In genomic region chr3:53269193-53269592, GRCh38 we compare ENCODE assay signal across 8 cellular contexts. TPM values are rescaled to one million over a fixed set of nuclear protein-coding genes. Genes with fewer than 3 reads are reported as not detected.
DNase-seq lines count a peak whose midpoint lies in the region; ATAC-seq, FAIRE-seq and TF ChIP-seq lines count a peak whose summit lies in the region.
"Not testable (repeated sequence)": the region's sequence is repeated elsewhere in the genome, so short reads cannot be mapped to it uniquely, and the experiment has no call there.

No MANE protein-coding gene starts in this region.

- H3K27ac Mint-ChIP-seq in Calu3 (ENCODE audit: unreplicated experiment), result peak overlapping the region; percentile 98
- peak overlapping the region; percentile 98 for H3K27ac Mint-ChIP-seq in astrocyte (ENCODE audit: unreplicated experiment)

- H3K27me3 Mint-ChIP-seq in Calu3 (ENCODE audit: unreplicated experiment); astrocyte (ENCODE audit: low read depth, unreplicated experiment): not testable (repeated sequence)

- dilution Hi-C loops in keratinocyte (cut with MboI; ENCODE audit: extremely low pct_ligation_motif_present, low sequenced_read_pairs), result not testable (repeated sequence)

- not testable (repeated sequence) for H3K9me3 Mint-ChIP-seq in Calu3 (ENCODE audit: low read depth, unreplicated experiment); astrocyte (ENCODE audit: unreplicated experiment)

- not testable (repeated sequence) for H3K4me2 ChIP-seq in astrocyte (ENCODE audit: low read length); keratinocyte (ENCODE audit: control insufficient read depth, extremely low read depth, insufficient read depth, low read depth, low read length); skeletal muscle satellite cell (ENCODE audit: low read length)

- FAIRE-seq in astrocyte (lab: Jason Lieb, UNC); keratinocyte (lab: Jason Lieb, UNC): not testable (repeated sequence)

- not testable (repeated sequence) for H3K4me3 ChIP-seq in astrocyte (ENCODE audit: insufficient read depth, low read depth, low read length); keratinocyte (ENCODE audit: control insufficient read depth in 2 of 3, extremely low read depth in 1 of 3, insufficient read depth in 2 of 3, low read depth in 1 of 3, low read length in 3 of 3); mucosa of descending colon; skeletal muscle satellite cell (ENCODE audit: low read length); upper lobe of right lung

- not testable (repeated sequence) for H3K36me3 ChIP-seq in astrocyte (ENCODE audit: insufficient read depth, low read length); keratinocyte (ENCODE audit: control insufficient read depth in 2 of 2, extremely low read depth in 1 of 2, insufficient read depth in 2 of 2, low read length in 2 of 2); mucosa of descending colon (ENCODE audit: low read depth); skeletal muscle satellite cell (ENCODE audit: insufficient read depth, low read length); upper lobe of right lung

- TF ChIP-seq CTCF in Calu3 (IDR thresholded peaks at IDR 0.05; ENCODE audit: unreplicated experiment); astrocyte (IDR thresholded peaks at IDR 0.05; ENCODE audit: insufficient read depth, low read depth, low read length); keratinocyte (optimal IDR thresholded peaks at IDR 0.05 in 1 of 3, IDR thresholded peaks at IDR 0.05 in 1 of 3, conservative IDR thresholded peaks at IDR 0.05 in 1 of 3; ENCODE audit: extremely low read depth in 1 of 3, insufficient read depth in 2 of 3, low read length in 3 of 3); mucosa of descending colon (IDR thresholded peaks at IDR 0.05); upper lobe of right lung (IDR thresholded peaks at IDR 0.05): not testable (repeated sequence)

- peak; percentile 51 for ATAC-seq in mucosa of descending colon
- not testable (repeated sequence) for ATAC-seq in upper lobe of right lung

- not testable (repeated sequence) for H3K9me3 ChIP-seq in astrocyte (ENCODE audit: insufficient read depth, low read depth, low read length); keratinocyte (ENCODE audit: control insufficient read depth, low read depth, low read length); mucosa of descending colon; skeletal muscle satellite cell (replicated peaks; ENCODE audit: low read length); upper lobe of right lung

- not testable (repeated sequence) for H3K9ac ChIP-seq in astrocyte (ENCODE audit: low read length); keratinocyte (ENCODE audit: control insufficient read depth, extremely low read depth, insufficient read depth, low read length)
- H3K9ac ChIP-seq in skeletal muscle satellite cell (ENCODE audit: low read depth, low read length), result peak overlapping the region; percentile 85

- BruUV-seq in Calu3 (replicated peaks; lab: Mats Ljungman, UMichigan), result not testable (repeated sequence)

- H3K27me3 ChIP-seq in astrocyte (ENCODE audit: insufficient read depth, low read length); keratinocyte (ENCODE audit: control insufficient read depth, extremely low read depth, insufficient read depth, low read length); skeletal muscle satellite cell (ENCODE audit: control insufficient read depth, insufficient read depth, low read length); upper lobe of right lung: not testable (repeated sequence)

- intact Hi-C loops in Calu3 (cut with micrococcal nuclease; ENCODE audit: unreplicated experiment); mucosa of descending colon (cut with DNase I, micrococcal nuclease); upper lobe of right lung (cut with DNase I): not testable (repeated sequence)

- peaks cover 37% of the 10 kb centered on the region for H3K4me1 Mint-ChIP-seq in Calu3 (ENCODE audit: low read depth, unreplicated experiment)
- peaks cover 13% of the 10 kb centered on the region for H3K4me1 Mint-ChIP-seq in astrocyte (ENCODE audit: low read depth, unreplicated experiment)

- H3K79me2 ChIP-seq in astrocyte (ENCODE audit: insufficient read depth, low read length); keratinocyte (ENCODE audit: control insufficient read depth, insufficient read depth, low read length): not testable (repeated sequence)

- H3K4me1 ChIP-seq in astrocyte (ENCODE audit: insufficient read depth, low read length) (peaks cover 13% of the 10 kb centered on the region), keratinocyte (ENCODE audit: control insufficient read depth, extremely low read depth, insufficient read depth, low read length) (peaks cover 31% of the 10 kb centered on the region), skeletal muscle satellite cell (ENCODE audit: control insufficient read depth, insufficient read depth, low read length) (peaks cover 18% of the 10 kb centered on the region), upper lobe of right lung (peaks cover 21% of the 10 kb centered on the region)
- H3K4me1 ChIP-seq in mucosa of descending colon (ENCODE audit: low read depth), result not testable (repeated sequence)

- not testable (repeated sequence) for DNase-seq in Calu3; astrocyte (ENCODE audit: low read depth); epithelial cell of prostate (ENCODE audit: low read depth, low spot score); keratinocyte (ENCODE audit: low read depth, low spot score); mucosa of descending colon; upper lobe of right lung
- peak; percentile 33 for DNase-seq in NCI-H460 (ENCODE audit: extremely low read depth, low read depth)

- H3K27ac ChIP-seq in astrocyte (ENCODE audit: low read depth, low read length) (peak overlapping the region; percentile 91), epithelial cell of prostate (peak overlapping the region; percentile 87), keratinocyte (ENCODE audit: control insufficient read depth, insufficient read depth, low read length) (peak overlapping the region; percentile 74), upper lobe of right lung (peak overlapping the region; percentile 86)

- H3K36me3 Mint-ChIP-seq in Calu3 (ENCODE audit: insufficient read depth, unreplicated experiment), result peaks cover 16% of the 10 kb centered on the region
- not testable (repeated sequence) for H3K36me3 Mint-ChIP-seq in astrocyte (ENCODE audit: low read depth, unreplicated experiment)

- H3K4me3 Mint-ChIP-seq in Calu3 (ENCODE audit: low read depth, unreplicated experiment); astrocyte (ENCODE audit: unreplicated experiment): not testable (repeated sequence)

- H4K20me1 ChIP-seq in astrocyte (ENCODE audit: insufficient read depth, low read length); keratinocyte (ENCODE audit: control insufficient read depth, extremely low read depth, insufficient read depth, low read length): not testable (repeated sequence)

- H2AFZ ChIP-seq in astrocyte (ENCODE audit: low read depth, low read length); keratinocyte (ENCODE audit: control insufficient read depth, low read length): not testable (repeated sequence)

- CTCF ChIA-PET in Calu3 (lab: Charles Lee), result not testable (repeated sequence)

- H3K9me1 ChIP-seq in keratinocyte (ENCODE audit: control insufficient read depth, extremely low read depth, insufficient read depth, low read length), result not testable (repeated sequence)

RNA-seq across cellular contexts. Expression of gene TKT, which starts 13.4 kb away (rescaled TPM):
- total RNA-seq in Calu3 (2022) (391 and 446 TPM in 2 replicates), astrocyte (265 and 318 TPM in 2 replicates), mucosa of descending colon (100 to 1,000 TPM; 180 to 260 (median 226) TPM), upper lobe of right lung (432 TPM)
- total RNA-seq in NCI-H460 (2014; rRNA removed; shearing (Covaris generic)), result 984 and 1,070 TPM in 2 replicates
- polyA plus RNA-seq in NCI-H460 (2014; cell fraction: nucleus; rRNA removed), result 1,049 and 1,258 TPM in 2 replicates
- 225 to 282 TPM (median 266 TPM) in 3 replicates for polyA plus RNA-seq in keratinocyte
- 49.0 TPM for polyA plus RNA-seq in keratinocyte (2011; ENCODE audit: low read depth)
- 157 and 279 TPM in 2 replicates for polyA plus RNA-seq in keratinocyte (2011; cell fraction: cytosol; rRNA removed)
- 177 and 237 TPM in 2 replicates for polyA plus RNA-seq in keratinocyte (2011; cell fraction: nucleus; rRNA removed)
- 176 and 519 TPM in 2 replicates for polyA plus RNA-seq in keratinocyte (2012; ENCODE audit: low replicate concordance)
- polyA minus RNA-seq in keratinocyte, result 167 to 388 TPM (median 197 TPM) in 3 replicates
- polyA minus RNA-seq in keratinocyte (2011; cell fraction: cytosol; rRNA and poly(A)+ RNA removed), result 270 TPM
- 129 and 143 TPM in 2 replicates for polyA minus RNA-seq in keratinocyte (2011; cell fraction: nucleus; rRNA and poly(A)+ RNA removed)
- 238 and 420 TPM in 2 replicates for total RNA-seq in skeletal muscle satellite cell (2012; rRNA removed)
